In the genomic region with DNA sequence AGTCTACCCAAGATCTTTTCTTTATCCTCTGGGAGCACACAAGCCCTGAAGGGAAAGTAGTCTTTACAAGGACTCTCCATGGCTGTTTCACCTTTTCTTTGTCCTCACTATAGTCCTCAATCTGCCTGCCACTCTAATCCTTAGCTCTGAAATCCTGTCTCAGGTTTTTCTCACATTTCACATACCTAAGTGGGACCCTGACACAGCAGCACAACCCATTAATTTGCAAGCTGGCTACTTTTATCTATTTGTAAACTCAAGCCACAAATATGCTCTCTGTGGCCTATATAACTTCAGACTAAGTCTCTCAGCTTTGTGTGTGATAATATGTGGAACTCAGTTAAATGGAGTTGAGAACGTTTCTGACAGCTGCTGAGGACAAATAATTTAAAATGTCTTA, we compare ENCODE assay signal across 18 cellular contexts. TPM values are rescaled to one million over a fixed set of nuclear protein-coding genes. Genes with fewer than 3 reads are reported as not detected.
A peak's percentile ranks its signal among the peaks of the same experiment; 100 is the strongest.
DNase-seq lines count a peak whose midpoint lies in the region; FAIRE-seq and TF ChIP-seq lines count a peak whose summit lies in the region.
"Had no signal": no experiment of that assay in that cellular context is flagged by ENCODE, and none has a peak within 500 bp of the region (broad histone marks: within the 10 kb centered on the region; RNA-seq: fewer than 3 reads in every experiment).

No MANE protein-coding gene starts in this region.

- no peak overlapping the region for H3K4me3 ChIP-seq in HEK293 (ENCODE audit: low read depth, low read length)
- no peak overlapping the region for H3K4me3 ChIP-seq in astrocyte (ENCODE audit: insufficient read depth, low read depth, low read length)
- no peak overlapping the region for H3K4me3 ChIP-seq in hepatocyte
- H3K4me3 ChIP-seq: dorsolateral prefrontal cortex, left ventricle myocardium inferior, sigmoid colon had no signal

- H3K27ac ChIP-seq in HEK293 (ENCODE audit: extremely low read depth, low read depth, low read length) (no peak overlapping the region), astrocyte (ENCODE audit: low read depth, low read length) (no peak overlapping the region), hepatocyte (no peak overlapping the region)
- H3K27ac ChIP-seq: dorsolateral prefrontal cortex, left ventricle myocardium inferior, sigmoid colon had no signal

- no peaks in the 10 kb centered on the region for H3K9me2 ChIP-seq in hepatocyte (replicated peaks; ENCODE audit: insufficient read depth)

- POLR2A ChIA-PET in HEK293 (lab: Yijun Ruan, JAX) = interaction anchor here (0.6 to 1.5 kb wide), 2 partner anchors 22 to 1064 kb away, joined by 3 to 8 read pairs; no protein-coding TSS in a partner anchor

- no peak overlapping the region for H3K9ac ChIP-seq in astrocyte (ENCODE audit: low read length)

- H3K9me3 Mint-ChIP-seq in activated T-cell treated with anti-CD3 and anti-CD28 coated beads, Interleukin-2, amount 50 U/mL, for 24 hours = no peaks in the 10 kb centered on the region
- no peaks in the 10 kb centered on the region for H3K9me3 Mint-ChIP-seq in astrocyte (ENCODE audit: unreplicated experiment)
- H3K9me3 Mint-ChIP-seq in mesothelial cell of epicardium = no peaks in the 10 kb centered on the region

- no peak for DNase-seq in activated T-cell treated with anti-CD3 and anti-CD28 coated beads, Interleukin-2, amount 50 U/mL, for 24 hours
- DNase-seq in activated T-cell treated with anti-CD3 and anti-CD28 coated beads, Interleukin-2, amount 50 U/mL, for 48 hours = no peak
- peak; percentile 41 for DNase-seq in astrocyte (ENCODE audit: low read depth)
- no peak for DNase-seq in mesothelial cell of epicardium (ENCODE audit: low spot score in 2 of 2, unreplicated experiment in 2 of 2)
- no peak for DNase-seq in stimulated activated CD8-positive, alpha-beta memory T cell treated with anti-CD3 and anti-CD28 coated beads, Interleukin-4, amount 100 ng/mL, for 48 hours
- DNase-seq in T-helper 1 cell = no peak
- DNase-seq in hepatocyte (ENCODE audit: low spot score) = no peak
- DNase-seq: activated CD4-positive, alpha-beta T cell treated with anti-CD3 and anti-CD28 coated beads, Interleukin-2, amount 50 U/mL, for 48 hours; activated effector memory CD4-positive, alpha-beta T cell treated with Interleukin-2 at 50 U/mL for 16 hours; DMS53; dorsolateral prefrontal cortex; left ventricle myocardium inferior; MM.1S; NCI-H1694; sigmoid colon; stimulated activated CD4-positive, alpha-beta T cell treated with anti-CD3 and anti-CD28 coated beads, Interleukin-2, amount 100 ng/mL, for 24 hours had no signal

- H3K79me2 ChIP-seq in astrocyte (ENCODE audit: insufficient read depth, low read length) = peaks cover 65% of the 10 kb centered on the region
- H3K79me2 ChIP-seq in hepatocyte = peaks cover 98% of the 10 kb centered on the region

- H2AFZ ChIP-seq in astrocyte (ENCODE audit: low read depth, low read length) (no peak overlapping the region), hepatocyte (no peak overlapping the region)

- H3K27me3 ChIP-seq in astrocyte (ENCODE audit: insufficient read depth, low read length) = no peaks in the 10 kb centered on the region
- no peaks in the 10 kb centered on the region for H3K27me3 ChIP-seq in hepatocyte
- H3K27me3 ChIP-seq: dorsolateral prefrontal cortex, sigmoid colon had no signal

- H3K9me3 ChIP-seq in HEK293 (ENCODE audit: control insufficient read depth, insufficient read depth, low read depth, low read length) (no peaks in the 10 kb centered on the region), astrocyte (ENCODE audit: insufficient read depth, low read depth, low read length) (no peaks in the 10 kb centered on the region), hepatocyte (ENCODE audit: low read depth) (no peaks in the 10 kb centered on the region)
- H3K9me3 ChIP-seq: left ventricle myocardium inferior, sigmoid colon had no signal

- H3K4me1 ChIP-seq in HEK293 (ENCODE audit: control insufficient read depth, insufficient read depth, low read length) (no peaks in the 10 kb centered on the region), astrocyte (ENCODE audit: insufficient read depth, low read length) (peaks cover 6% of the 10 kb centered on the region), hepatocyte (ENCODE audit: insufficient read depth) (no peaks in the 10 kb centered on the region)
- H3K4me1 ChIP-seq: sigmoid colon had no signal

- H3K4me2 ChIP-seq in astrocyte (ENCODE audit: low read length) = peak overlapping the region; percentile 16
- no peak overlapping the region for H3K4me2 ChIP-seq in hepatocyte

- CTCF ChIA-PET in HEK293 (lab: Yijun Ruan, JAX) = interaction anchor here (0.6 to 2.0 kb wide), 4 partner anchors 8 to 605 kb away, joined by 3 to 7 read pairs (median 5); no protein-coding TSS in a partner anchor

- H3K36me3 ChIP-seq in HEK293 (ENCODE audit: control insufficient read depth in 2 of 2, insufficient read depth in 1 of 2, low read length in 2 of 2) = peaks cover 39 to 56% of the 10 kb centered on the region in 2 experiments
- H3K36me3 ChIP-seq in astrocyte (ENCODE audit: insufficient read depth, low read length) = peaks cover 11% of the 10 kb centered on the region
- H3K36me3 ChIP-seq in hepatocyte (replicated peaks; ENCODE audit: insufficient read depth, low read depth) = no peaks in the 10 kb centered on the region

- no peak overlapping the region for H3K4me3 Mint-ChIP-seq in activated T-cell treated with anti-CD3 and anti-CD28 coated beads, Interleukin-2, amount 50 U/mL, for 24 hours
- H3K4me3 Mint-ChIP-seq in astrocyte (ENCODE audit: unreplicated experiment) = no peak overlapping the region
- H3K4me3 Mint-ChIP-seq in mesothelial cell of epicardium = no peak overlapping the region

- no peak for TF ChIP-seq CTCF in HEK293 (tag by site-specific recombination; IDR thresholded peaks at IDR 0.05)
- no peak for TF ChIP-seq CTCF in astrocyte (IDR thresholded peaks at IDR 0.05; ENCODE audit: insufficient read depth, low read depth, low read length)
- TF ChIP-seq CTCF in mesothelial cell of epicardium (IDR thresholded peaks at IDR 0.05; ENCODE audit: unreplicated experiment) = no peak
- TF ChIP-seq CTCF in hepatocyte (IDR thresholded peaks at IDR 0.05; ENCODE audit: poor library complexity) = no peak

- peaks cover 49% of the 10 kb centered on the region for H3K4me1 Mint-ChIP-seq in activated T-cell treated with anti-CD3 and anti-CD28 coated beads, Interleukin-2, amount 50 U/mL, for 24 hours (ENCODE audit: low read depth)
- H3K4me1 Mint-ChIP-seq in astrocyte (ENCODE audit: low read depth, unreplicated experiment) (peaks cover 8% of the 10 kb centered on the region), mesothelial cell of epicardium (peaks cover 5% of the 10 kb centered on the region)

- peaks cover 43% of the 10 kb centered on the region for H4K20me1 ChIP-seq in astrocyte (ENCODE audit: insufficient read depth, low read length)
- H4K20me1 ChIP-seq in hepatocyte (ENCODE audit: insufficient read depth, poor library complexity, severe bottlenecking) = peaks cover 44% of the 10 kb centered on the region

- peaks cover 80% of the 10 kb centered on the region for H3K36me3 Mint-ChIP-seq in activated T-cell treated with anti-CD3 and anti-CD28 coated beads, Interleukin-2, amount 50 U/mL, for 24 hours (ENCODE audit: low read depth)
- H3K36me3 Mint-ChIP-seq in astrocyte (ENCODE audit: low read depth, unreplicated experiment) (peaks cover 8% of the 10 kb centered on the region), mesothelial cell of epicardium (peaks cover 14% of the 10 kb centered on the region)

- FAIRE-seq in astrocyte (lab: Jason Lieb, UNC) = no peak
- FAIRE-seq: HTR-8/SVneo had no signal

- H3K27me3 Mint-ChIP-seq in activated T-cell treated with anti-CD3 and anti-CD28 coated beads, Interleukin-2, amount 50 U/mL, for 24 hours = no peaks in the 10 kb centered on the region
- H3K27me3 Mint-ChIP-seq in astrocyte (ENCODE audit: low read depth, unreplicated experiment) (no peaks in the 10 kb centered on the region), mesothelial cell of epicardium (ENCODE audit: low read depth) (no peaks in the 10 kb centered on the region)

- WGBS in hepatocyte (ENCODE audit: low lambda C conversion rate, missing lambda C conversion rate) = 42% methylated on average over 1 of the region's 1 CpG

- peak overlapping the region; percentile 50 for H3K27ac Mint-ChIP-seq in activated T-cell treated with anti-CD3 and anti-CD28 coated beads, Interleukin-2, amount 50 U/mL, for 24 hours
- H3K27ac Mint-ChIP-seq in astrocyte (ENCODE audit: unreplicated experiment) (no peak overlapping the region), mesothelial cell of epicardium (peak overlapping the region; percentile 35)

TF ChIP-seq in HEK293, 187 proteins besides CTCF, POLR2A, EP300 and RAD21:
- no peak for TF ChIP-seq KLF1 (tag by site-specific recombination; IDR thresholded peaks at IDR 0.05)
- TF ChIP-seq, protein P1, sequence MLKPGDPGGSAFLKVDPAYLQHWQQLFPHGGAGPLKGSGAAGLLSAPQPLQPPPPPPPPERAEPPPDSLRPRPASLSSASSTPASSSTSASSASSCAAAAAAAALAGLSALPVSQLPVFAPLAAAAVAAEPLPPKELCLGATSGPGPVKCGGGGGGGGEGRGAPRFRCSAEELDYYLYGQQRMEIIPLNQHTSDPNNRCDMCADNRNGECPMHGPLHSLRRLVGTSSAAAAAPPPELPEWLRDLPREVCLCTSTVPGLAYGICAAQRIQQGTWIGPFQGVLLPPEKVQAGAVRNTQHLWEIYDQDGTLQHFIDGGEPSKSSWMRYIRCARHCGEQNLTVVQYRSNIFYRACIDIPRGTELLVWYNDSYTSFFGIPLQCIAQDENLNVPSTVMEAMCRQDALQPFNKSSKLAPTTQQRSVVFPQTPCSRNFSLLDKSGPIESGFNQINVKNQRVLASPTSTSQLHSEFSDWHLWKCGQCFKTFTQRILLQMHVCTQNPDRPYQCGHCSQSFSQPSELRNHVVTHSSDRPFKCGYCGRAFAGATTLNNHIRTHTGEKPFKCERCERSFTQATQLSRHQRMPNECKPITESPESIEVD (tag by site-specific recombination; IDR thresholded peaks at IDR 0.05) = peak; percentile 50
- TF ChIP-seq GLI4 (tag by site-specific recombination; IDR thresholded peaks at IDR 0.05) = no peak
- peak; percentile 55 for TF ChIP-seq ZBTB17 (tag by site-specific recombination; IDR thresholded peaks at IDR 0.05)
- no peak for TF ChIP-seq ZNF391 (tag by site-specific recombination; IDR thresholded peaks at IDR 0.05; ENCODE audit: borderline replicate concordance, low read depth)
- no peak for TF ChIP-seq ZNF830 (tag by site-specific recombination; IDR thresholded peaks at IDR 0.05; ENCODE audit: low read depth)
TF ChIP-seq in HEK293: peak in this region for 2.

RNA-seq across cellular contexts. Expression of gene SIN3A, which starts 19.8 kb away (rescaled TPM):
- total RNA-seq in astrocyte (49.9 and 54.0 TPM in 2 replicates), mesothelial cell of epicardium (86.6 to 91.5 TPM (median 87.4 TPM) in 3 replicates), hepatocyte (28.8 and 35.8 TPM in 2 replicates)
- polyA plus RNA-seq in hepatocyte = 13.3 and 16.5 TPM in 2 replicates
